6 cellular contexts compared by ENCODE assay signal in the genomic region with DNA sequence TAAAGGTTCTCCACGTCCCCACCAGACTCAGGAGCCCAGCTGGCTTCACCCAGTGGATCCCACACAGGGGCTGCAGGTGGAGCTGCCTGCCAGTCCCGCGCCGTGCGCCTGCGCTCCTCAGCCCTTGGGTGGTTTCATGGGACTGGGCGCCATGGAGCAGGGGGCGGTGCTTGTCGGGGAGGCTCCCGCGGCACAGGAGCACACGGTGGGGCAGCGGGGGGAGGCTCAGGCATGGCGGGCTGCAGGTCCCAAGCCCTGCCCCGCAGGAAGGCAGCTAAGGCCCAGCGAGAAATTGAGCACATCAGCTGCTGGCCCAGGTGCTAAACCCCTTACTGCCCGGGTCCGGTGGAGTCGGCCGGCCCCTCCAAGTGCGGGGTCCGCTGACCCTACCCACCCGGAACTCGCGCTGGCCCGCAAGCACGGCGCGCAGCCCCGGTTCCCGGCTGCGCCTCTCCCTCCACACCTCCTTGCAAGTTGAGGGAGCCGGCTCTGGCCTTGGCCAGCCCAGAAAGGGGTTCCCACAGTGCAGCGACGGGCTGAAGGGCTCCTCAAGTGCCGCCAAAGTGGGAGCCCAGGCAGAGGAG.
DNase-seq lines count a peak whose midpoint lies in the region; ATAC-seq, FAIRE-seq and TF ChIP-seq lines count a peak whose summit lies in the region.
"Not testable (repeated sequence)": the region's sequence is repeated elsewhere in the genome, so short reads cannot be mapped to it uniquely, and the experiment has no call there.

No MANE protein-coding gene starts in this region.

- 0 out of 4 replicates have a peak, but pooled peaks of 1 of the 2 experiments have one; percentile 12 for TF ChIP-seq RAD21 in K562 (CRISPR knock-in tag; conservative IDR thresholded peaks at IDR 0.05 in 1 of 2, IDR thresholded peaks at IDR 0.05 in 1 of 2)

- not testable (repeated sequence) for H2BK5ac ChIP-seq in H9 (ENCODE audit: insufficient read length, low read length); neuronal stem cell (ENCODE audit: low read length)

- H3K18ac ChIP-seq in H9 (ENCODE audit: insufficient read length, low read depth, low read length), result not testable (repeated sequence)
- peak overlapping the region; percentile 38 for H3K18ac ChIP-seq in neuronal stem cell (ENCODE audit: low read length)

- TF ChIP-seq POLR2A in K562 (conservative IDR thresholded peaks at IDR 0.05); thyroid gland (IDR thresholded peaks at IDR 0.05): not testable (repeated sequence)

- peak; percentile 93 for ATAC-seq in K562
- peak; percentile 24 for ATAC-seq in stimulated activated memory B cell treated with anti-CD40 and anti-IgM and Interleukin-4, amounts not matched to agents 10 μg/mL and 1 μg/mL and 100 μg/mL, for 72 hours

- H3K4ac ChIP-seq in H9 (ENCODE audit: low read depth, low read length); neuronal stem cell (ENCODE audit: low read length): not testable (repeated sequence)

- H3K27me3 Mint-ChIP-seq in H9 (ENCODE audit: low read depth); stimulated activated memory B cell treated with anti-CD40 and anti-IgM and Interleukin-4, amounts not matched to agents 10 μg/mL and 1 μg/mL and 100 μg/mL, for 72 hours: not testable (repeated sequence)

- not testable (repeated sequence) for H2AK5ac ChIP-seq in H9 (ENCODE audit: insufficient read length, low read length); neuronal stem cell (ENCODE audit: low read depth, low read length)

- not testable (repeated sequence) for H3K9me3 Mint-ChIP-seq in H9; stimulated activated memory B cell treated with anti-CD40 and anti-IgM and Interleukin-4, amounts not matched to agents 10 μg/mL and 1 μg/mL and 100 μg/mL, for 72 hours

- H3K9ac ChIP-seq in H9 (ENCODE audit: extremely low read depth, insufficient read length, low read length); kidney (ENCODE audit: low read length in 2 of 2); neuronal stem cell (ENCODE audit: low read depth, low read length, poor library complexity): not testable (repeated sequence)
- H3K9ac ChIP-seq in K562 (ENCODE audit: insufficient read depth in 1 of 2, low read depth in 2 of 2, low read length in 2 of 2), result peak overlapping the region in 1 of 2 experiments; percentile 71; a peak in 1 of 4 replicates

- not testable (repeated sequence) for TF ChIP-seq EP300 in K562 (IDR thresholded peaks at IDR 0.05; ENCODE audit: low read length)

- not testable (repeated sequence) for H2BK12ac ChIP-seq in H9 (ENCODE audit: insufficient read length, low read depth, low read length); neuronal stem cell (ENCODE audit: low read length)

- CTCF ChIA-PET in K562 (lab: Yijun Ruan, JAX; ENCODE audit: low intra/inter-chr PET ratio), result not testable (repeated sequence)

- H3K4me3 Mint-ChIP-seq in H9; stimulated activated memory B cell treated with anti-CD40 and anti-IgM and Interleukin-4, amounts not matched to agents 10 μg/mL and 1 μg/mL and 100 μg/mL, for 72 hours: not testable (repeated sequence)

- POLR2A ChIA-PET in K562 (lab: Yijun Ruan, JAX), result interaction anchor here (0.6 kb wide), 1 partner anchor 98 kb away, joined by 3 read pairs; no protein-coding TSS in a partner anchor

- not testable (repeated sequence) for H2BK120ac ChIP-seq in H9 (ENCODE audit: low read depth, low read length, poor library complexity, severe bottlenecking); neuronal stem cell (ENCODE audit: low read depth, low read length)

- H3K27me3 ChIP-seq in H9 (ENCODE audit: insufficient read depth, low read length); K562 (ENCODE audit: control insufficient read depth in 2 of 2, insufficient read depth in 2 of 2, low read length in 2 of 2); neuronal stem cell (ENCODE audit: control insufficient read depth in 3 of 3, insufficient read depth in 3 of 3, low read depth in 1 of 3, low read length in 3 of 3); thyroid gland: not testable (repeated sequence)

- H3K4me2 ChIP-seq in H9 (ENCODE audit: insufficient read depth, insufficient read length, low read length); neuronal stem cell (ENCODE audit: insufficient read depth, low read length, poor library complexity, severe bottlenecking): not testable (repeated sequence)
- peak overlapping the region; percentile 41 for H3K4me2 ChIP-seq in K562 (ENCODE audit: insufficient read depth, low read length)

- not testable (repeated sequence) for H4K91ac ChIP-seq in H9 (ENCODE audit: insufficient read length, low read depth, low read length); neuronal stem cell (ENCODE audit: low read depth, low read length, poor library complexity)

- not testable (repeated sequence) for TF ChIP-seq CTCF in H9 (conservative IDR thresholded peaks at IDR 0.05); K562 (IDR thresholded peaks at IDR 0.05 in 2 of 3, conservative IDR thresholded peaks at IDR 0.05 in 1 of 3; ENCODE audit: insufficient read depth in 2 of 3, low read depth in 1 of 3, low read length in 3 of 3); kidney (IDR thresholded peaks at IDR 0.05; ENCODE audit: borderline replicate concordance, extremely low read depth, insufficient read depth); thyroid gland (IDR thresholded peaks at IDR 0.05)

- H3K4me1 ChIP-seq in H9 (ENCODE audit: insufficient read depth, low read length); K562 (replicated peaks in 1 of 2; ENCODE audit: control insufficient read depth in 2 of 2, insufficient read depth in 2 of 2, low read length in 2 of 2); kidney (ENCODE audit: control insufficient read depth in 1 of 2, insufficient read depth in 1 of 2, low read depth in 1 of 2, low read length in 2 of 2); neuronal stem cell (ENCODE audit: control insufficient read depth in 2 of 2, insufficient read depth in 1 of 2, low read depth in 1 of 2, low read length in 2 of 2): not testable (repeated sequence)
- peaks cover 25 to 52% of the 10 kb centered on the region in 2 donors for H3K4me1 ChIP-seq in thyroid gland

- intact Hi-C loops in K562 (cut with micrococcal nuclease); kidney (cut with DNase I); thyroid gland (cut with DNase I): not testable (repeated sequence)

- not testable (repeated sequence) for H3T11ph ChIP-seq in H9 (ENCODE audit: low read length)

- not testable (repeated sequence) for H3K56ac ChIP-seq in H9 (ENCODE audit: insufficient read length, low read depth, low read length)

- not testable (repeated sequence) for H3K14ac ChIP-seq in H9 (ENCODE audit: insufficient read depth, low read length); neuronal stem cell (ENCODE audit: low read length)

- not testable (repeated sequence) for H3K27ac Mint-ChIP-seq in H9; stimulated activated memory B cell treated with anti-CD40 and anti-IgM and Interleukin-4, amounts not matched to agents 10 μg/mL and 1 μg/mL and 100 μg/mL, for 72 hours

- not testable (repeated sequence) for H3K79me1 ChIP-seq in H9 (ENCODE audit: insufficient read depth, low read depth, low read length, poor library complexity, severe bottlenecking); neuronal stem cell (ENCODE audit: low read depth, low read length)

- not testable (repeated sequence) for H2AFZ ChIP-seq in H9 (ENCODE audit: low read length); neuronal stem cell (ENCODE audit: low read length)
- peak overlapping the region; percentile 66 for H2AFZ ChIP-seq in K562 (ENCODE audit: low read depth, low read length)

- TSS peak; percentile 75 for BruUV-seq in K562 (replicated peaks; lab: Mats Ljungman, UMichigan)

- DNase-seq in H9 (peak; percentile 40), K562 (ENCODE audit: extremely low read depth in 1 of 4, low spot score in 3 of 4) (peak in 1 of 4 experiments; percentile 39), kidney (peak; percentile 70), thyroid gland (peak in 1 of 2 donors; percentile 43)
- DNase-seq in neuronal stem cell (ENCODE audit: low spot score), result not testable (repeated sequence)

- H3K23me2 ChIP-seq in H9 (ENCODE audit: insufficient read length, low read depth, low read length, poor library complexity, severe bottlenecking), result not testable (repeated sequence)

- no CpG with 5 or more reads among the region's 36 CpGs for whole genome bisulfite sequencing in H9 (ENCODE audit: extremely low coverage, insufficient read length, low lambda C conversion rate)
- 10% methylated on average over 17 of the region's 36 CpGs for WGBS in K562 (ENCODE audit: insufficient coverage, low coverage, missing lambda C conversion rate)
- WGBS in neuronal stem cell (ENCODE audit: extremely low coverage in 2 of 2, insufficient read length in 2 of 2, insufficient replicate concordance in 1 of 2), 2 donors, result no CpG with 5 or more reads among the region's 36 CpGs
- WGBS in thyroid gland, 2 donors, result 83 to 93% methylated on average over 15 to 36 of the region's 36 CpGs

- not testable (repeated sequence) for H3K4me1 Mint-ChIP-seq in H9; stimulated activated memory B cell treated with anti-CD40 and anti-IgM and Interleukin-4, amounts not matched to agents 10 μg/mL and 1 μg/mL and 100 μg/mL, for 72 hours

- in situ Hi-C loops in K562 (cut with MboI), result not testable (repeated sequence)

- H4K8ac ChIP-seq in H9 (replicated peaks; ENCODE audit: insufficient read length, low read depth, low read length); neuronal stem cell (ENCODE audit: low read depth, low read length): not testable (repeated sequence)

- H3K23ac ChIP-seq in H9 (ENCODE audit: insufficient read length, low read depth, low read length); neuronal stem cell (ENCODE audit: low read depth, low read length, poor library complexity): not testable (repeated sequence)

- H4K5ac ChIP-seq in H9 (ENCODE audit: insufficient read length, low read depth, low read length), result not testable (repeated sequence)

- not testable (repeated sequence) for FAIRE-seq in K562 (lab: Jason Lieb, UNC); kidney (lab: Jason Lieb, UNC)

- H3K36me3 Mint-ChIP-seq in H9 (ENCODE audit: insufficient read depth in 1 of 3, low read depth in 3 of 3); stimulated activated memory B cell treated with anti-CD40 and anti-IgM and Interleukin-4, amounts not matched to agents 10 μg/mL and 1 μg/mL and 100 μg/mL, for 72 hours: not testable (repeated sequence)

- not testable (repeated sequence) for H2BK20ac ChIP-seq in H9 (ENCODE audit: low read depth, low read length, poor library complexity, severe bottlenecking)

- peak overlapping the region; percentile 30 for H3K4me3 ChIP-seq in K562
- H3K4me3 ChIP-seq in kidney (ENCODE audit: low read length in 2 of 2); neuronal stem cell (ENCODE audit: low read length in 2 of 2); thyroid gland (replicated peaks in 1 of 3): not testable (repeated sequence)

- H3K36me3 ChIP-seq in K562 (ENCODE audit: control insufficient read depth, insufficient read depth, low read length); kidney (ENCODE audit: control insufficient read depth in 1 of 2, insufficient read depth in 2 of 2, low read length in 2 of 2); neuronal stem cell (replicated peaks in 1 of 2; ENCODE audit: control insufficient read depth in 2 of 2, insufficient read depth in 2 of 2, low read length in 2 of 2); thyroid gland: not testable (repeated sequence)

- not testable (repeated sequence) for H3K27ac ChIP-seq in H9 (ENCODE audit: insufficient read length, low read depth, low read length); K562 (ENCODE audit: extremely low read depth, low read depth, low read length); kidney (ENCODE audit: low read depth in 2 of 2, low read length in 2 of 2); neuronal stem cell (replicated peaks; ENCODE audit: low read length)
- H3K27ac ChIP-seq in thyroid gland, result peak overlapping the region in 2 of 3 donors; percentile 93 to 99

- H3K9me1 ChIP-seq in K562 (ENCODE audit: control insufficient read depth, insufficient read depth, low read length), result not testable (repeated sequence)

- H3K79me2 ChIP-seq in H9 (ENCODE audit: insufficient read depth, low read length); K562 (ENCODE audit: control insufficient read depth, insufficient read depth, low read length): not testable (repeated sequence)

- H4K20me1 ChIP-seq in H9 (ENCODE audit: control insufficient read depth, insufficient read depth, insufficient read length); K562 (replicated peaks; ENCODE audit: control insufficient read depth, insufficient read depth, low read length): not testable (repeated sequence)

- not testable (repeated sequence) for H2BK15ac ChIP-seq in H9 (ENCODE audit: low read depth, low read length); neuronal stem cell (ENCODE audit: low read length)

- not testable (repeated sequence) for H3K9me3 ChIP-seq in H9 (ENCODE audit: control insufficient read depth, low read depth, low read length); K562 (replicated peaks; ENCODE audit: control insufficient read depth, insufficient read depth, low read depth, low read length); kidney (ENCODE audit: control insufficient read depth in 1 of 2, low read length in 2 of 2); neuronal stem cell (replicated peaks in 1 of 2; ENCODE audit: control insufficient read depth in 2 of 2, insufficient read depth in 1 of 2, low read depth in 1 of 2, low read length in 2 of 2); thyroid gland
